8 cellular contexts compared by ENCODE assay signal in genomic region chr2:86563650-86564061, GRCh38. TPM values are rescaled to one million over a fixed set of nuclear protein-coding genes. Genes with fewer than 3 reads are reported as not detected.
DNase-seq lines count a peak whose midpoint lies in the region; ATAC-seq and TF ChIP-seq lines count a peak whose summit lies in the region.

No MANE protein-coding gene starts in this region.

- peak overlapping the region; percentile 99 for H3K27ac ChIP-seq in testis

- no peaks in the 10 kb centered on the region for H3K27me3 ChIP-seq in testis

- TF ChIP-seq CTCF in testis (IDR thresholded peaks at IDR 0.05) = no peak

- peaks cover 12% of the 10 kb centered on the region for H3K4me1 ChIP-seq in testis

- CTCF ChIA-PET in activated CD8-positive, alpha-beta memory T cell treated with anti-CD3 and anti-CD28 coated beads, Interleukin-2, amount 10 ng/mL, durations not matched to agents 7 days and 5 days (lab: Charles Lee) = interaction anchor here (0.6 kb wide), 1 partner anchor 761 kb away, joined by 3 read pairs; no protein-coding TSS in a partner anchor

- H3K9me3 Mint-ChIP-seq in activated CD8-positive, alpha-beta memory T cell treated with anti-CD3 and anti-CD28 coated beads, Interleukin-2, amount 10 ng/mL, durations not matched to agents 7 days and 5 days (ENCODE audit: low read depth) = no peaks in the 10 kb centered on the region
- H3K9me3 Mint-ChIP-seq in activated naive CD8-positive, alpha-beta T cell treated with anti-CD3 and anti-CD28 coated beads, Interleukin-2, amount 50 U/mL, for 24 hours = peaks cover 15% of the 10 kb centered on the region

- H3K27ac Mint-ChIP-seq in activated CD8-positive, alpha-beta memory T cell treated with anti-CD3 and anti-CD28 coated beads, Interleukin-2, amount 10 ng/mL, durations not matched to agents 7 days and 5 days = peak overlapping the region; percentile 97
- H3K27ac Mint-ChIP-seq in activated naive CD8-positive, alpha-beta T cell treated with anti-CD3 and anti-CD28 coated beads, Interleukin-2, amount 50 U/mL, for 24 hours = peak overlapping the region; percentile 97

- no peak for TF ChIP-seq POLR2A in testis (IDR thresholded peaks at IDR 0.05)

- H3K9me3 ChIP-seq in testis = no peaks in the 10 kb centered on the region

- peaks cover 33% of the 10 kb centered on the region for H3K4me1 Mint-ChIP-seq in activated CD8-positive, alpha-beta memory T cell treated with anti-CD3 and anti-CD28 coated beads, Interleukin-2, amount 10 ng/mL, durations not matched to agents 7 days and 5 days
- H3K4me1 Mint-ChIP-seq in activated naive CD8-positive, alpha-beta T cell treated with anti-CD3 and anti-CD28 coated beads, Interleukin-2, amount 50 U/mL, for 24 hours = peaks cover 36% of the 10 kb centered on the region

- no peak for ATAC-seq in activated CD8-positive, alpha-beta memory T cell treated with anti-CD3 and anti-CD28 coated beads, Interleukin-2, amount 10 ng/mL, durations not matched to agents 7 days and 5 days
- ATAC-seq in activated naive CD8-positive, alpha-beta T cell treated with anti-CD3 and anti-CD28 coated beads, Interleukin-2, amount 50 U/mL, for 24 hours = no peak
- ATAC-seq in HG03442 (IDR thresholded peaks at IDR 0.05; ENCODE audit: unreplicated experiment) = no peak
- no peak for ATAC-seq in GM21515 (IDR thresholded peaks at IDR 0.05; ENCODE audit: unreplicated experiment)

- peaks cover 13% of the 10 kb centered on the region for H3K36me3 Mint-ChIP-seq in activated CD8-positive, alpha-beta memory T cell treated with anti-CD3 and anti-CD28 coated beads, Interleukin-2, amount 10 ng/mL, durations not matched to agents 7 days and 5 days
- H3K36me3 Mint-ChIP-seq in activated naive CD8-positive, alpha-beta T cell treated with anti-CD3 and anti-CD28 coated beads, Interleukin-2, amount 50 U/mL, for 24 hours (ENCODE audit: low read depth) = peaks cover 23% of the 10 kb centered on the region

- H3K4me3 ChIP-seq in testis = peak overlapping the region; percentile 85 to 91

- 49 to 57% methylated on average over 13 of the region's 13 CpGs for WGBS in testis, 2 donors

- H3K36me3 ChIP-seq in testis (ENCODE audit: low read depth, missing control alignments) = no peaks in the 10 kb centered on the region

- no peaks in the 10 kb centered on the region for H3K27me3 Mint-ChIP-seq in activated CD8-positive, alpha-beta memory T cell treated with anti-CD3 and anti-CD28 coated beads, Interleukin-2, amount 10 ng/mL, durations not matched to agents 7 days and 5 days
- H3K27me3 Mint-ChIP-seq in activated naive CD8-positive, alpha-beta T cell treated with anti-CD3 and anti-CD28 coated beads, Interleukin-2, amount 50 U/mL, for 24 hours = peaks cover 2% of the 10 kb centered on the region

- DNase-seq in activated CD8-positive, alpha-beta memory T cell treated with anti-CD3 and anti-CD28 coated beads, Interleukin-2, amount 10 ng/mL, durations not matched to agents 7 days and 5 days = no peak
- DNase-seq in activated CD8-positive, alpha-beta memory T cell treated with anti-CD3 and anti-CD28 coated beads, Interleukin-2, amount 50 U/mL, for 48 hours = no peak
- DNase-seq in activated naive CD8-positive, alpha-beta T cell treated with anti-CD3 and anti-CD28 coated beads, Interleukin-2, amount 50 U/mL, for 24 hours = no peak
- DNase-seq in left kidney (ENCODE audit: low read depth, low spot score) (peak; percentile 21), testis (no peak), NCI-H1092 (lab: John Stamatoyannopoulos, UW) (no peak)

- peak overlapping the region; percentile 82 for H3K4me3 Mint-ChIP-seq in activated CD8-positive, alpha-beta memory T cell treated with anti-CD3 and anti-CD28 coated beads, Interleukin-2, amount 10 ng/mL, durations not matched to agents 7 days and 5 days
- H3K4me3 Mint-ChIP-seq in activated naive CD8-positive, alpha-beta T cell treated with anti-CD3 and anti-CD28 coated beads, Interleukin-2, amount 50 U/mL, for 24 hours = peak overlapping the region; percentile 93

- intact Hi-C loops in testis (cut with DNase I; ENCODE audit: low total_unique reads) = no loop called here

RNA-seq across cellular contexts. Expression of gene CHMP3, which starts 0.4 kb away (rescaled TPM):
- 10 to 100 TPM; 32.6 to 33.3 TPM for total RNA-seq in activated CD8-positive, alpha-beta memory T cell treated with anti-CD3 and anti-CD28 coated beads, Interleukin-2, amount 10 ng/mL, durations not matched to agents 7 days and 5 days
- 10 to 100 TPM; 64.6 to 89.4 TPM for total RNA-seq in testis
- 163 TPM for polyA plus RNA-seq in testis (ENCODE audit: insufficient read depth, low read depth, low replicate concordance)
